ENCODE assay signal across 1 cellular context in the genomic region with DNA sequence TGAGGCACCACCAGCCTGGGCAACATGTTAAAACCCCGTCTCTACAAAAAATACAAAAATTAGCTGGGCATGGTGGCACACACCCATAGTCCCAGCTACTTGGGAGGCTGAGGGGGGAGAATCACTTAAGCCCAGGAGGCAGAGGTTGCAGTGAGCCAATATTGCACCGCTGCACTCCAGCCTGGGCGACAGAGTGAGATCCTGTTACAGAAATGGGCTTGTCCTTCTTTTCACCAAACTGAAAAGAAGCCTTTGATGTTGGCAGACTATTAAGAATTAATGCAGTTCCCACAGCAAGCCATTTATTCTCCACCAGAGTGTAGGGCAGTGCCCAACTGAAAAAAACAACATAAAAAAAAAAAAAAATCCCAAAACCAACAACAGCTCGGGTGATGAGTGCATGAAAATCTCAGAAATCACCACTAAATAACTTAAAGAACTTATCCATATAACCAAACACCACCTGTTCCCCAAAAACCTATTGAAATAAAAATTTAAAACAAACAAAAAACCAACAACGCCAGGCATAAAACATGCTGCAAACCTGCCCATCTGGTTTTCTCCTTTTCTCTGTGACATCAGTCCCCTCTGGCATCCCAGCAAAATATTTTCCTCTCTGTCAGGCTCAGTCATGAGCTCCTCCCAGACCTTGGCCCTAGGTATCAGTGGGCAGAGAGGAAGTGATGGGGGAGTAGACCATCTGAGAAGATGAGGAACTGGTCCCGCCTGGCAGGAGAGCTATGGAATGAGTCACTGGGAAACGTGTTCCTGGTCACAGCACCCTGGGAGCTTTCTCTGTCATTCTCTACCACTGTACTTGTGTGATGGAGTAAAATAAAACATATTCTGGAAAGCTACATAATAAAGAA.
TF ChIP-seq lines count a peak whose summit lies in the region.

No MANE protein-coding gene starts in this region.

TF ChIP-seq in K562, 482 proteins besides CTCF, POLR2A, EP300 and RAD21:
- TF ChIP-seq ZBED1 (IDR thresholded peaks at IDR 0.05) (no peak), MEF2D (tag; conservative IDR thresholded peaks at IDR 0.05; ENCODE audit: low read depth) (no peak), SMARCE1 (IDR thresholded peaks at IDR 0.05) (peak; percentile 60; the same call in 1 of the 2 replicates), ZEB2 (IDR thresholded peaks at IDR 0.05) (peak; percentile 63), FOSL1 (tag; conservative IDR thresholded peaks at IDR 0.05) (peak; percentile 79), CREM (IDR thresholded peaks at IDR 0.05; ENCODE audit: low read depth) (peak; percentile 35; the same call in 1 of the 2 replicates), ARHGAP35 (IDR thresholded peaks at IDR 0.05; ENCODE audit: partially characterized antibody) (no peak), TCF3 (CRISPR knock-in tag; IDR thresholded peaks at IDR 0.05) (peak; percentile 13; the same call in 1 of the 2 replicates), JUND (IDR thresholded peaks at IDR 0.05; ENCODE audit: borderline replicate concordance, low read depth, low read length) (peak; percentile 78), JUND (tag; IDR thresholded peaks at IDR 0.05; ENCODE audit: borderline replicate concordance, low read depth, low read length) (peak; percentile 63; the same call in 1 of the 3 replicates), SPI1 (IDR thresholded peaks at IDR 0.05; ENCODE audit: borderline replicate concordance, low read depth, low read length) (peak; percentile 96), RBM34 (IDR thresholded peaks at IDR 0.05; ENCODE audit: borderline replicate concordance, insufficient read depth, low read length) (no peak), GABPB2 (CRISPR knock-in tag; conservative IDR thresholded peaks at IDR 0.05) (no peak), CTBP1 (IDR thresholded peaks at IDR 0.05; ENCODE audit: borderline replicate concordance) (peak; percentile 95), FOS (IDR thresholded peaks at IDR 0.05; ENCODE audit: extremely low read depth, insufficient read length) (peak; percentile 15), ARID1B (IDR thresholded peaks at IDR 0.05) (peak; percentile 40), SMARCA4 (IDR thresholded peaks at IDR 0.05) (peak; percentile 54), RCOR1 (IDR thresholded peaks at IDR 0.05; ENCODE audit: borderline replicate concordance in 1 of 2, low read depth in 2 of 2, low read length in 2 of 2) (0 out of 4 replicates have a peak, but pooled peaks of 1 of the 2 experiments have one; percentile 56), SMARCC2 (IDR thresholded peaks at IDR 0.05; ENCODE audit: low read depth) (0 out of 2 replicates have a peak, but pooled peaks have one; percentile 31), HDAC2 (IDR thresholded peaks at IDR 0.05) (0 out of 2 replicates have a peak, but pooled peaks have one; percentile 38), PCBP1 (IDR thresholded peaks at IDR 0.05; ENCODE audit: low read depth, low read length, poor library complexity, severe bottlenecking) (no peak), EGR1 (conservative IDR thresholded peaks at IDR 0.05) (0 out of 2 replicates have a peak, but pooled peaks have one; percentile 12), ETV1 (tag; conservative IDR thresholded peaks at IDR 0.05; ENCODE audit: low read depth) (0 out of 2 replicates have a peak, but pooled peaks have one; percentile 11), HDAC1 (IDR thresholded peaks at IDR 0.05) (peak in 1 of 2 experiments; percentile 48; a peak in 2 of 4 replicates), SETDB1 (IDR thresholded peaks at IDR 0.05; ENCODE audit: low read length) (no peak), MYNN (IDR thresholded peaks at IDR 0.05) (peak; percentile 72), MYNN (CRISPR knock-in tag; IDR thresholded peaks at IDR 0.05) (no peak), BHLHE40 (IDR thresholded peaks at IDR 0.05; ENCODE audit: low read length) (peak; percentile 30; the same call in 1 of the 2 replicates), JUN (IDR thresholded peaks at IDR 0.05; ENCODE audit: borderline replicate concordance, low read depth, low read length) (peak; percentile 79; the same call in 1 of the 2 replicates), JUN (CRISPR knock-in tag; IDR thresholded peaks at IDR 0.05; ENCODE audit: borderline replicate concordance) (no peak), DPF2 (IDR thresholded peaks at IDR 0.05) (peak; percentile 52; the same call in 1 of the 2 replicates)
- TF ChIP-seq, protein P1, sequence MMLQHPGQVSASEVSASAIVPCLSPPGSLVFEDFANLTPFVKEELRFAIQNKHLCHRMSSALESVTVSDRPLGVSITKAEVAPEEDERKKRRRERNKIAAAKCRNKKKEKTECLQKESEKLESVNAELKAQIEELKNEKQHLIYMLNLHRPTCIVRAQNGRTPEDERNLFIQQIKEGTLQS (IDR thresholded peaks at IDR 0.05), result peak; percentile 61
- TF ChIP-seq, protein P1 (CRISPR knock-in tag; conservative IDR thresholded peaks at IDR 0.05), result no peak
- TF ChIP-seq, protein P2, sequence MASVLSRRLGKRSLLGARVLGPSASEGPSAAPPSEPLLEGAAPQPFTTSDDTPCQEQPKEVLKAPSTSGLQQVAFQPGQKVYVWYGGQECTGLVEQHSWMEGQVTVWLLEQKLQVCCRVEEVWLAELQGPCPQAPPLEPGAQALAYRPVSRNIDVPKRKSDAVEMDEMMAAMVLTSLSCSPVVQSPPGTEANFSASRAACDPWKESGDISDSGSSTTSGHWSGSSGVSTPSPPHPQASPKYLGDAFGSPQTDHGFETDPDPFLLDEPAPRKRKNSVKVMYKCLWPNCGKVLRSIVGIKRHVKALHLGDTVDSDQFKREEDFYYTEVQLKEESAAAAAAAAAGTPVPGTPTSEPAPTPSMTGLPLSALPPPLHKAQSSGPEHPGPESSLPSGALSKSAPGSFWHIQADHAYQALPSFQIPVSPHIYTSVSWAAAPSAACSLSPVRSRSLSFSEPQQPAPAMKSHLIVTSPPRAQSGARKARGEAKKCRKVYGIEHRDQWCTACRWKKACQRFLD (CRISPR knock-in tag; IDR thresholded peaks at IDR 0.05), result 0 out of 2 replicates have a peak, but pooled peaks have one; percentile 24
